ENCODE assay signal across 8 cellular contexts in the genomic region with DNA sequence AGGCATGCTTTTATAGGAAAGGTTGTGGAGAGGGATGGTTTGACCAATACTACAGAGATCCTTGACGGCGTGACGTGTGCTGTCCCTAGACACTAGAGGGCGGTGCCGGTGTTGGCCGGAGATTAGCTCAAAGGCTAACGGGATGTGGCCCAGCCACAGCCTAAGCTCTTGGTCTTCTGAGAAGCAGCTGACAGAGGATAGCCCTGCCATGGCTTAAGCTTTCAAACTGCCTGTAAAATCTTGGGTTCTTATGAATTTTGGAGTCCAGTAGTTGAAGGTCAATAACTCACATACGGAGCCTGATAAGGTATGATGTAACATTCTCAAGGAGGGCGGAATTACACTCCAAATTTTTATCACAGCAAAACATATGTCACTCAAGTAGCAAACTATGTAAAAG.
DNase-seq lines count a peak whose midpoint lies in the region; ATAC-seq and TF ChIP-seq lines count a peak whose summit lies in the region.

No MANE protein-coding gene starts in this region.

- H3K4me1 ChIP-seq in osteoblast (ENCODE audit: insufficient read depth, low read length), result no peaks in the 10 kb centered on the region

- ATAC-seq in GM21717 (IDR thresholded peaks at IDR 0.05; ENCODE audit: unreplicated experiment), result peak; percentile 100

- no peaks in the 10 kb centered on the region for H4K20me1 ChIP-seq in osteoblast (ENCODE audit: insufficient read depth, low read length)

- TF ChIP-seq CTCF in osteoblast (IDR thresholded peaks at IDR 0.05; ENCODE audit: extremely low read depth, low read depth, low read length), result peak; percentile 43

- H3K9me3 ChIP-seq in osteoblast (ENCODE audit: low read depth, low read length), result no peaks in the 10 kb centered on the region

- H2AFZ ChIP-seq in osteoblast (ENCODE audit: low read length), result peak overlapping the region; percentile 32

- no peaks in the 10 kb centered on the region for H3K36me3 Mint-ChIP-seq in activated naive CD4-positive, alpha-beta T cell treated with anti-CD3 and anti-CD28 coated beads for 36 hours (ENCODE audit: low read depth)

- intact Hi-C loops in activated naive CD4-positive, alpha-beta T cell treated with anti-CD3 and anti-CD28 coated beads for 36 hours (cut with micrococcal nuclease), result loop anchor here (1.0 kb wide), 3 partner anchors 390 to 515 kb away; partner anchors contain the start of gene ATXN7L3B

- no peaks in the 10 kb centered on the region for H3K79me2 ChIP-seq in osteoblast (ENCODE audit: insufficient read depth, low read length)

- H3K4me2 ChIP-seq in osteoblast (ENCODE audit: insufficient read depth, low read length), result no peak overlapping the region

- peak; percentile 51 for DNase-seq in activated naive CD4-positive, alpha-beta T cell treated with anti-CD3 and anti-CD28 coated beads for 36 hours
- DNase-seq in activated naive CD4-positive, alpha-beta T cell treated with Interleukin-2 at 50 U/mL for 16 hours, result no peak
- peak; percentile 29 for DNase-seq in HS-27A (ENCODE audit: low read depth)
- DNase-seq in SK-N-DZ (ENCODE audit: low spot score), result peak; percentile 76
- peak; percentile 44 for DNase-seq in fibroblast of peridontal ligament (ENCODE audit: extremely low read depth)
- DNase-seq in osteoblast (ENCODE audit: insufficient read length, low spot score, missing footprints), result no peak
- DNase-seq in 8988T, result no peak

- H3K4me1 Mint-ChIP-seq in activated naive CD4-positive, alpha-beta T cell treated with anti-CD3 and anti-CD28 coated beads for 36 hours (ENCODE audit: low read depth), result no peaks in the 10 kb centered on the region

- H3K27ac ChIP-seq in osteoblast (ENCODE audit: low read depth, low read length), result no peak overlapping the region

- no peak overlapping the region for H3K27ac Mint-ChIP-seq in activated naive CD4-positive, alpha-beta T cell treated with anti-CD3 and anti-CD28 coated beads for 36 hours

- no peak overlapping the region for H3K4me3 Mint-ChIP-seq in activated naive CD4-positive, alpha-beta T cell treated with anti-CD3 and anti-CD28 coated beads for 36 hours

- H3K27me3 Mint-ChIP-seq in activated naive CD4-positive, alpha-beta T cell treated with anti-CD3 and anti-CD28 coated beads for 36 hours (ENCODE audit: low read depth), result no peaks in the 10 kb centered on the region

- H3K4me3 ChIP-seq in osteoblast (ENCODE audit: insufficient read depth, low read length), result no peak overlapping the region

- CTCF ChIA-PET in activated naive CD4-positive, alpha-beta T cell treated with anti-CD3 and anti-CD28 coated beads for 36 hours (lab: Charles Lee), result interaction anchor here (0.5 to 0.7 kb wide), 3 partner anchors 12 to 1652 kb away, joined by 3 to 4 read pairs (median 3); no protein-coding TSS in a partner anchor

- H3K9me3 Mint-ChIP-seq in activated naive CD4-positive, alpha-beta T cell treated with anti-CD3 and anti-CD28 coated beads for 36 hours, result no peaks in the 10 kb centered on the region

- no peaks in the 10 kb centered on the region for H3K36me3 ChIP-seq in osteoblast (ENCODE audit: insufficient read depth, low read length)

- no peaks in the 10 kb centered on the region for H3K27me3 ChIP-seq in osteoblast (ENCODE audit: insufficient read depth, low read length)

Comparison
In these comparisons a context has a peak if more than half of its experiments do, and no peak if none do; other contexts are left out.
1. DNase-seq: peak in activated naive CD4-positive, alpha-beta T cell treated with anti-CD3 and anti-CD28 coated beads for 36 hours (single experiment), HS-27A (single experiment), SK-N-DZ (single experiment) and fibroblast of peridontal ligament (single experiment); none in activated naive CD4-positive, alpha-beta T cell treated with Interleukin-2 at 50 U/mL for 16 hours (single experiment), osteoblast (single experiment) and 8988T (single experiment).